25 cellular contexts compared by ENCODE assay signal in genomic region chr1:203930343-203930742, GRCh38.
A peak's percentile ranks its signal among the peaks of the same experiment; 100 is the strongest.
DNase-seq lines count a peak whose midpoint lies in the region; ATAC-seq and TF ChIP-seq lines count a peak whose summit lies in the region.
"Had no signal": no experiment of that assay in that cellular context is flagged by ENCODE, and none has a peak within 500 bp of the region (broad histone marks: within the 10 kb centered on the region; RNA-seq: fewer than 3 reads in every experiment).

No MANE protein-coding gene starts in this region.

- H3K4me1 ChIP-seq in HEK293 (ENCODE audit: control insufficient read depth, insufficient read depth, low read length) (no peaks in the 10 kb centered on the region), fibroblast of lung (ENCODE audit: control insufficient read depth, extremely low read depth, insufficient read depth, low read length) (no peaks in the 10 kb centered on the region), psoas muscle (no peaks in the 10 kb centered on the region)
- H3K4me1 ChIP-seq: colonic mucosa had no signal

- 86 to 89% (median 89%) methylated on average over 3 of the region's 3 CpGs for WGBS in psoas muscle, 3 donors

- no peaks in the 10 kb centered on the region for H3K27me3 ChIP-seq in fibroblast of lung (ENCODE audit: control insufficient read depth, insufficient read depth, low read length)
- H3K27me3 ChIP-seq in psoas muscle (ENCODE audit: insufficient read depth in 3 of 3, low read length in 2 of 3): peaks cover 0 to 3% (median 3%) of the 10 kb centered on the region in 3 donors
- H3K27me3 ChIP-seq: colonic mucosa had no signal

- H3K27ac ChIP-seq in HEK293 (ENCODE audit: extremely low read depth, low read depth, low read length) (no peak overlapping the region), VCaP (peak overlapping the region; percentile 60), fibroblast of lung (ENCODE audit: insufficient read depth, low read length) (no peak overlapping the region), psoas muscle (no peak overlapping the region)
- H3K27ac ChIP-seq: colonic mucosa, spleen, thoracic aorta had no signal

- H3K9me3 ChIP-seq in HEK293 (ENCODE audit: control insufficient read depth, insufficient read depth, low read depth, low read length) (no peaks in the 10 kb centered on the region), fibroblast of lung (ENCODE audit: control insufficient read depth, insufficient read depth, low read depth, low read length) (no peaks in the 10 kb centered on the region), psoas muscle (no peaks in the 10 kb centered on the region)
- H3K9me3 ChIP-seq: colonic mucosa, spleen, thoracic aorta had no signal

- ATAC-seq in psoas muscle: no peak
- ATAC-seq: T-cell had no signal

- intact Hi-C loops in psoas muscle (cut with DNase I): no loop called here

- TF ChIP-seq CTCF in HEK293 (tag by site-specific recombination; IDR thresholded peaks at IDR 0.05) (no peak), VCaP (conservative IDR thresholded peaks at IDR 0.05) (no peak), fibroblast of lung (conservative IDR thresholded peaks at IDR 0.05 in 1 of 2, IDR thresholded peaks at IDR 0.05 in 1 of 2; ENCODE audit: low read depth in 1 of 2, low read length in 2 of 2) (no peak), psoas muscle (IDR thresholded peaks at IDR 0.05) (no peak)

- no peak overlapping the region for H3K4me3 ChIP-seq in HEK293 (ENCODE audit: low read depth, low read length)
- H3K4me3 ChIP-seq in fibroblast of lung (replicated peaks in 1 of 4; ENCODE audit: control extremely low read depth in 1 of 4, insufficient read depth in 1 of 4, low read depth in 3 of 4, low read length in 4 of 4): no peak overlapping the region
- H3K4me3 ChIP-seq in psoas muscle: no peak overlapping the region
- H3K4me3 ChIP-seq: colonic mucosa, spleen, thoracic aorta had no signal

- DNase-seq in MV-4-11 (lab: John Stamatoyannopoulos, UW): peak; percentile 79
- peak; percentile 64 to 66 for DNase-seq in fibroblast of lung (ENCODE audit: low read depth in 2 of 2)
- DNase-seq in NCI-H524 (lab: John Stamatoyannopoulos, UW): no peak
- no peak for DNase-seq in NCI-H1092 treated with DMSO at 0.1 percent for 48 hours (lab: John Stamatoyannopoulos, UW)
- no peak for DNase-seq in DMS79 (lab: John Stamatoyannopoulos, UW)
- no peak for DNase-seq in psoas muscle
- DNase-seq: activated CD4-positive, alpha-beta T cell treated with anti-CD3 and anti-CD28 coated beads, Interleukin-2, amount 50 U/mL, for 1 hour; activated naive CD8-positive, alpha-beta T cell treated with anti-CD3 and anti-CD28 coated beads for 36 hours; CD4-positive, CD25-positive, alpha-beta regulatory T cell; colonic mucosa; DMS 273 treated with DMSO at 0.1 percent for 48 hours; endodermal cell; GDM1; H9; head of caudate nucleus; NCI-H1092; NCI-H510A treated with DMSO at 0.1 percent for 48 hours; Right ventricle myocardium superior; spleen; stimulated activated CD4-positive, alpha-beta T cell treated with anti-CD3 and anti-CD28 coated beads, Interleukin-4, amount 100 ng/mL, for 24 hours; stimulated activated naive CD4-positive, alpha-beta T cell treated with Interleukin-2 at 50 U/mL for 16 hours; T-cell had no signal

- no peak overlapping the region for H3K4me2 ChIP-seq in fibroblast of lung (ENCODE audit: extremely low read depth, insufficient read depth, low read length)

- H4K20me1 ChIP-seq in fibroblast of lung (ENCODE audit: control insufficient read depth, extremely low read depth, insufficient read depth, low read length): no peaks in the 10 kb centered on the region

- no peak overlapping the region for H2AFZ ChIP-seq in fibroblast of lung (ENCODE audit: low read length)

- H3K9ac ChIP-seq in fibroblast of lung (ENCODE audit: insufficient read depth, low read length): no peak overlapping the region

- POLR2A ChIA-PET in HEK293 (lab: Yijun Ruan, JAX): no interaction called here

- H3K36me3 ChIP-seq in HEK293 (ENCODE audit: control insufficient read depth in 2 of 2, insufficient read depth in 1 of 2, low read length in 2 of 2) (no peaks in the 10 kb centered on the region), fibroblast of lung (ENCODE audit: control insufficient read depth, insufficient read depth, low read length) (no peaks in the 10 kb centered on the region), psoas muscle (ENCODE audit: insufficient read depth in 1 of 2, low read depth in 1 of 2) (no peaks in the 10 kb centered on the region)
- H3K36me3 ChIP-seq: colonic mucosa, spleen, thoracic aorta had no signal

- CTCF ChIA-PET in HEK293 (lab: Yijun Ruan, JAX): no interaction called here

- H3K79me2 ChIP-seq in fibroblast of lung (ENCODE audit: control insufficient read depth, insufficient read depth, low read length): no peaks in the 10 kb centered on the region

TF ChIP-seq in HEK293, 187 proteins besides CTCF, POLR2A, EP300 and RAD21 (continues in another document):
- no peak for TF ChIP-seq EGR2 (tag by site-specific recombination; IDR thresholded peaks at IDR 0.05; ENCODE audit: low read depth)
- peak; percentile 57 for TF ChIP-seq WT1 (tag by site-specific recombination; IDR thresholded peaks at IDR 0.05)
- no peak for TF ChIP-seq BCL6B (tag by site-specific recombination; IDR thresholded peaks at IDR 0.05)
- no peak for TF ChIP-seq ZBTB6 (tag by site-specific recombination; IDR thresholded peaks at IDR 0.05)
- peak; percentile 23; the same call in 1 of the 2 replicates for TF ChIP-seq ZBTB17 (tag by site-specific recombination; IDR thresholded peaks at IDR 0.05)
- TF ChIP-seq ZXDB (tag by site-specific recombination; IDR thresholded peaks at IDR 0.05): no peak
- TF ChIP-seq ZNF391 (tag by site-specific recombination; IDR thresholded peaks at IDR 0.05; ENCODE audit: borderline replicate concordance, low read depth): no peak
- TF ChIP-seq ZNF785 (tag by site-specific recombination; IDR thresholded peaks at IDR 0.05): no peak
- no peak for TF ChIP-seq ZNF704 (tag by site-specific recombination; IDR thresholded peaks at IDR 0.05)
- TF ChIP-seq ZNF16 (tag by site-specific recombination; IDR thresholded peaks at IDR 0.05; ENCODE audit: low read depth): no peak
- no peak for TF ChIP-seq ZNF529 (tag by site-specific recombination; IDR thresholded peaks at IDR 0.05; ENCODE audit: insufficient replicate concordance)
- no peak for TF ChIP-seq ZNF37A (tag by site-specific recombination; IDR thresholded peaks at IDR 0.05)

Comparison
In these comparisons a context has a peak if more than half of its experiments do, and no peak if none do; other contexts are left out.
1. DNase-seq: peak in MV-4-11 (single experiment) and fibroblast of lung (2 of 2); none in NCI-H524 (0 of 2), NCI-H1092 treated with DMSO at 0.1 percent for 48 hours (single experiment), DMS79 (single experiment) and psoas muscle (0 of 2).